28 cellular contexts compared by ENCODE assay signal in the genomic region with DNA sequence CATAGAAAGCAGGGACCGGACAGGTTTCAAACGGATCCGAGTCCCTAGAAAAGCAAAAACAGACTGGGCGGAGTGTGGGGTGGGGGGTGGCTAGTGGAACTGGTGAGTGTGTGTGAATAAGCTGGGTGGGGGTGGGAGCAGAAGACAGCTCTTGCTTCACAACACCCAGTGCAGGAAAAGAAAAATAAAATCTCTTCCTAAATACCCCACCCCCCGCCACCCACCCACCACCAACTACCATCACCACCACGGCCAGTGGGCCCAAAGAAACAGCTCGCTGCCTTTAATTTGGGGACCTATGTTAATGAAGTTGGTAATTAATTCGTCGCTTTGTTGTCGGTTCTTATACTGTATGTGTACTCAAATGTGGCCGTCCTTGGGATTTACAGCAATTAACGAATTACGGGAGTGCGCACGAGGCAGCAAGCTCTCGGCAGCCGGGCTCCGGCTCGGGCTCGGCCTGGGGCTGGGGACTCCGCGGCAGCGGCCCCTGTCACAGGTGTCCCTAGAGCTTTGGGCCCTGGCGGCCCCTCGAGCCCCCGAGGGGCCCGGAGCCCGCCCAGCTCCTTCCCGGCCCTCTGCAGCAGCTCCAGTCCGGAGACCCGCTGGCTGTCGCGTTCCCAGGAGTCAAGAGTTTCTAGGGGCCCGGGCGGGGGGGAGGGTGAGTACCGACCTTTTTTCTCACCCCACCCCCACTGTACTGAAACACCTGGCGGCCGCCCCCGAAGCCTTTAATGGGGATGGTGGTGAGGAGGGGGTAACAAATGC. TPM values are rescaled to one million over a fixed set of nuclear protein-coding genes. Genes with fewer than 3 reads are reported as not detected.
A peak's percentile ranks its signal among the peaks of the same experiment; 100 is the strongest.
DNase-seq lines count a peak whose midpoint lies in the region; ATAC-seq lines count a peak whose summit lies in the region.
"Had no signal": no experiment of that assay in that cellular context is flagged by ENCODE, and none has a peak within 500 bp of the region (broad histone marks: within the 10 kb centered on the region; RNA-seq: fewer than 3 reads in every experiment).

No MANE protein-coding gene starts in this region.

- H3K36me3 ChIP-seq in HUES64 (ENCODE audit: insufficient read depth, low read length) (no peaks in the 10 kb centered on the region), ectodermal cell (ENCODE audit: control insufficient read depth, insufficient read depth, low read length) (no peaks in the 10 kb centered on the region)
- H3K36me3 ChIP-seq: stomach, tibial artery had no signal

- H3K9me3 ChIP-seq in HUES64 (ENCODE audit: insufficient read depth, low read depth, low read length) (no peaks in the 10 kb centered on the region), ectodermal cell (ENCODE audit: control insufficient read depth, low read length) (no peaks in the 10 kb centered on the region)
- H3K9me3 ChIP-seq: tibial artery had no signal

- H3K27me3 ChIP-seq in HUES64 (ENCODE audit: insufficient read depth, low read length) (peaks cover 100% of the 10 kb centered on the region), ectodermal cell (ENCODE audit: control insufficient read depth, insufficient read depth, low read length, poor library complexity, severe bottlenecking) (peaks cover 100% of the 10 kb centered on the region), layer of hippocampus (ENCODE audit: control insufficient read depth, insufficient read depth, low read length) (peaks cover 50% of the 10 kb centered on the region)

- H3K4me1 ChIP-seq in HUES64 (ENCODE audit: insufficient read depth, low read length) (peaks cover 70% of the 10 kb centered on the region), ectodermal cell (ENCODE audit: control insufficient read depth, insufficient read depth, low read length) (peaks cover 23% of the 10 kb centered on the region)

- ATAC-seq in HG02763 (IDR thresholded peaks at IDR 0.05; ENCODE audit: unreplicated experiment) (no peak), HG02981 (IDR thresholded peaks at IDR 0.05; ENCODE audit: unreplicated experiment) (no peak)
- ATAC-seq in stimulated activated effector memory CD8-positive, alpha-beta T cell treated with anti-CD3 and anti-CD28 coated beads, Interleukin-12 subunit alpha, Interleukin-12 subunit beta, amount 100 ng/mL, for 72 hours: no peak
- ATAC-seq: left lobe of liver, PC-3 had no signal

- no peak overlapping the region for H3K4me3 Mint-ChIP-seq in stimulated activated effector memory CD8-positive, alpha-beta T cell treated with anti-CD3 and anti-CD28 coated beads, Interleukin-12 subunit alpha, Interleukin-12 subunit beta, amount 100 ng/mL, for 72 hours
- H3K4me3 Mint-ChIP-seq: immature natural killer cell had no signal

- H3K36me3 Mint-ChIP-seq in stimulated activated effector memory CD8-positive, alpha-beta T cell treated with anti-CD3 and anti-CD28 coated beads, Interleukin-12 subunit alpha, Interleukin-12 subunit beta, amount 100 ng/mL, for 72 hours: peaks cover 6% of the 10 kb centered on the region

- H3K9ac ChIP-seq in HUES64 (ENCODE audit: low read depth, low read length): no peak overlapping the region

- H3K27ac Mint-ChIP-seq in stimulated activated effector memory CD8-positive, alpha-beta T cell treated with anti-CD3 and anti-CD28 coated beads, Interleukin-12 subunit alpha, Interleukin-12 subunit beta, amount 100 ng/mL, for 72 hours: no peak overlapping the region
- H3K27ac Mint-ChIP-seq: CD4-positive, alpha-beta memory T cell; immature natural killer cell had no signal

- H3K27ac ChIP-seq in HUES64 (ENCODE audit: low read depth, low read length) (no peak overlapping the region), ectodermal cell (ENCODE audit: insufficient read depth, low read depth, low read length, poor library complexity, severe bottlenecking) (no peak overlapping the region), layer of hippocampus (ENCODE audit: low read depth, low read length) (peak overlapping the region; percentile 57)
- H3K27ac ChIP-seq: stomach, tibial artery had no signal

- WGBS in HUES64: 2% methylated on average over 33 of the region's 39 CpGs
- WGBS in ectodermal cell, 2 experiments: 1% methylated on average over 33 to 37 of the region's 39 CpGs

- no peaks in the 10 kb centered on the region for H3K9me3 Mint-ChIP-seq in stimulated activated effector memory CD8-positive, alpha-beta T cell treated with anti-CD3 and anti-CD28 coated beads, Interleukin-12 subunit alpha, Interleukin-12 subunit beta, amount 100 ng/mL, for 72 hours

- peaks cover 23% of the 10 kb centered on the region for H3K4me1 Mint-ChIP-seq in stimulated activated effector memory CD8-positive, alpha-beta T cell treated with anti-CD3 and anti-CD28 coated beads, Interleukin-12 subunit alpha, Interleukin-12 subunit beta, amount 100 ng/mL, for 72 hours

- DNase-seq in D341Med (ENCODE audit: low spot score): peak; percentile 84
- DNase-seq in cerebellar nuclear complex (lab: John Stamatoyannopoulos, UW): no peak
- DNase-seq in stimulated activated effector memory CD8-positive, alpha-beta T cell treated with anti-CD3 and anti-CD28 coated beads, Interleukin-12 subunit alpha, Interleukin-12 subunit beta, amount 100 ng/mL, for 72 hours (ENCODE audit: low spot score in 2 of 2): no peak
- DNase-seq: activated gamma-delta T cell; CD4-positive, alpha-beta memory T cell; effector CD8-positive, alpha-beta T cell; GDM1; HCEC 1CT; immature natural killer cell; Karpas-422; NCI-H1436; NCI-H2081 treated with DMSO at 0.1 percent for 48 hours; NCI-H226; PC-3; small intestine; stimulated activated CD4-positive, alpha-beta T cell treated with anti-CD3 and anti-CD28 coated beads, Interleukin-1b, Interleukin-23, amount 100 ng/mL, for 48 hours; stimulated activated CD8-positive, alpha-beta memory T cell treated with anti-CD3 and anti-CD28 coated beads, Interleukin-4, amount 100 ng/mL, for 48 hours; stomach; T-helper 2 cell; tibial artery had no signal

- H3K4me3 ChIP-seq in HUES64 (ENCODE audit: low read length) (peak overlapping the region; percentile 67), ectodermal cell (ENCODE audit: insufficient read depth, low read depth, low read length) (peak overlapping the region; percentile 83)
- H3K4me3 ChIP-seq: stomach, tibial artery had no signal

RNA-seq across cellular contexts. Expression of gene OTX2, which starts 1.5 kb away (rescaled TPM):
- 58.2 TPM for polyA plus RNA-seq in HUES64 (2013, experiment 1 of 2)
- polyA plus RNA-seq in HUES64 (2013, experiment 2 of 2): 51.9 TPM
- polyA plus RNA-seq in ectodermal cell (2013, experiment 1 of 4): 356 TPM
- polyA plus RNA-seq in ectodermal cell (2013, experiment 2 of 4): 485 TPM
- polyA plus RNA-seq in ectodermal cell (2013, experiment 3 of 4): 315 TPM
- polyA plus RNA-seq in ectodermal cell (2013, experiment 4 of 4): 387 TPM
- polyA plus RNA-seq: adipose tissue; CD4-positive, alpha-beta memory T cell; esophagus; immature natural killer cell; small intestine; stomach had no signal
